In genomic region chr10:63724922-63725321, GRCh38 we compare ENCODE assay signal across 18 cellular contexts.
A peak's percentile ranks its signal among the peaks of the same experiment; 100 is the strongest.
DNase-seq lines count a peak whose midpoint lies in the region; TF ChIP-seq lines count a peak whose summit lies in the region.
"Had no signal": no experiment of that assay in that cellular context is flagged by ENCODE, and none has a peak within 500 bp of the region (broad histone marks: within the 10 kb centered on the region; RNA-seq: fewer than 3 reads in every experiment).

No MANE protein-coding gene starts in this region.

- H2BK120ac ChIP-seq in trophoblast cell (ENCODE audit: insufficient read depth, low read length, poor library complexity): no peak overlapping the region

- H3K27me3 ChIP-seq in smooth muscle cell (ENCODE audit: low read depth) (no peaks in the 10 kb centered on the region), trophoblast cell (ENCODE audit: insufficient read depth, low read length) (no peaks in the 10 kb centered on the region)
- H3K27me3 ChIP-seq: adrenal gland, esophagus muscularis mucosa had no signal

- DNase-seq in GM10248 (ENCODE audit: extremely low spot score) (no peak), OCI-LY7 (ENCODE audit: low spot score) (peak; percentile 14), fibroblast of mammary gland (ENCODE audit: low read depth) (no peak), smooth muscle cell (lab: John Stamatoyannopoulos, UW; ENCODE audit: unreplicated experiment) (no peak), COLO829 (ENCODE audit: low spot score) (no peak), trophoblast cell (no peak), NCI-H2171 treated with DMSO at 0.1 percent for 48 hours (lab: John Stamatoyannopoulos, UW) (no peak)
- DNase-seq: activated gamma-delta T cell; adrenal gland; CD4-positive, alpha-beta memory T cell; central memory CD4-positive, alpha-beta T cell; DMS79; KG1; NCI-H1092; NCI-H510A; substantia nigra had no signal

- TF ChIP-seq CTCF in 22Rv1 (IDR thresholded peaks at IDR 0.05): 0 out of 2 replicates have a peak, but pooled peaks have one; percentile 1
- TF ChIP-seq CTCF in GM10248 (IDR thresholded peaks at IDR 0.05; ENCODE audit: control extremely low read depth, extremely low read depth, low read depth, missing control alignments): peak; percentile 10
- TF ChIP-seq CTCF in OCI-LY7 (conservative IDR thresholded peaks at IDR 0.05; ENCODE audit: low read length): peak; percentile 58
- peak; percentile 24 for TF ChIP-seq CTCF in fibroblast of mammary gland (conservative IDR thresholded peaks at IDR 0.05; ENCODE audit: control insufficient read depth, insufficient read depth, low read depth, low read length)
- no peak for TF ChIP-seq CTCF in smooth muscle cell (IDR thresholded peaks at IDR 0.05; ENCODE audit: borderline replicate concordance, insufficient read depth, poor library complexity, severe bottlenecking)

- BruUV-seq in OCI-LY7 (replicated peaks; lab: Mats Ljungman, UMichigan): no TSS peak

- H2AFZ ChIP-seq in OCI-LY7 (ENCODE audit: low read length): no peak overlapping the region
- H2AFZ ChIP-seq in smooth muscle cell (ENCODE audit: low read depth): no peak overlapping the region
- H2AFZ ChIP-seq in trophoblast cell (ENCODE audit: insufficient read depth, low read length, poor library complexity): no peak overlapping the region

- 93% methylated on average over 2 of the region's 2 CpGs for WGBS in smooth muscle cell (ENCODE audit: low lambda C conversion rate)
- WGBS in trophoblast cell (ENCODE audit: extremely low coverage, insufficient coverage, insufficient read length): no CpG with 5 or more reads among the region's 2 CpGs

- POLR2A ChIA-PET in GM10248 (lab: Yijun Ruan, JAX): no interaction called here
- POLR2A ChIA-PET in OCI-LY7 (lab: Charles Lee): interaction anchor here (0.5 kb wide), 1 partner anchor 50 kb away, joined by 3 read pairs; no protein-coding TSS in a partner anchor

- intact Hi-C loops in OCI-LY7 (cut with micrococcal nuclease; ENCODE audit: unreplicated experiment): loop anchor here (10.0 kb wide), 1 partner anchor 260 kb away; the partner anchor contains the start of gene JMJD1C

- no peak overlapping the region for H3K14ac ChIP-seq in trophoblast cell (ENCODE audit: low read length)

- H3K18ac ChIP-seq in trophoblast cell (ENCODE audit: low read length): no peak overlapping the region

- H3K9ac ChIP-seq in smooth muscle cell (ENCODE audit: low read depth): no peak overlapping the region
- H3K9ac ChIP-seq in trophoblast cell (ENCODE audit: low read length): no peak overlapping the region

- no peak overlapping the region for H3K23ac ChIP-seq in trophoblast cell (ENCODE audit: low read length)

- H2AK5ac ChIP-seq in trophoblast cell (ENCODE audit: low read length): no peak overlapping the region

- no peaks in the 10 kb centered on the region for H3K79me2 ChIP-seq in OCI-LY7 (ENCODE audit: insufficient read depth, low read depth, low read length)
- no peaks in the 10 kb centered on the region for H3K79me2 ChIP-seq in smooth muscle cell (ENCODE audit: low read depth)
- H3K79me2 ChIP-seq in trophoblast cell (ENCODE audit: control insufficient read depth, insufficient read depth, low read length, poor library complexity): no peaks in the 10 kb centered on the region

- no peak overlapping the region for H3K4me2 ChIP-seq in OCI-LY7 (ENCODE audit: low read length)
- H3K4me2 ChIP-seq in smooth muscle cell: no peak overlapping the region
- no peak overlapping the region for H3K4me2 ChIP-seq in trophoblast cell (ENCODE audit: low read length)

- H3K9me3 ChIP-seq in OCI-LY7 (ENCODE audit: low read length) (no peaks in the 10 kb centered on the region), smooth muscle cell (replicated peaks; ENCODE audit: low read depth) (no peaks in the 10 kb centered on the region), trophoblast cell (ENCODE audit: insufficient read depth, low read depth, low read length) (no peaks in the 10 kb centered on the region)
- H3K9me3 ChIP-seq: adrenal gland, esophagus muscularis mucosa had no signal

- H3K4me3 ChIP-seq in OCI-LY7 (ENCODE audit: low read depth, low read length, poor library complexity, severe bottlenecking): no peak overlapping the region
- H3K4me3 ChIP-seq in fibroblast of mammary gland (ENCODE audit: control insufficient read depth, low read depth, low read length): no peak overlapping the region
- no peak overlapping the region for H3K4me3 ChIP-seq in smooth muscle cell
- H3K4me3 ChIP-seq in trophoblast cell (ENCODE audit: low read depth, low read length): no peak overlapping the region
- H3K4me3 ChIP-seq: adrenal gland, esophagus muscularis mucosa had no signal

- no peak overlapping the region for H4K12ac ChIP-seq in trophoblast cell (ENCODE audit: low read depth, low read length)

- H3F3A ChIP-seq in smooth muscle cell (ENCODE audit: low read depth): no peaks in the 10 kb centered on the region

- H3K4me1 ChIP-seq in OCI-LY7 (ENCODE audit: insufficient read depth, low read length, poor library complexity, severe bottlenecking): no peaks in the 10 kb centered on the region
- no peaks in the 10 kb centered on the region for H3K4me1 ChIP-seq in smooth muscle cell (ENCODE audit: low read depth)
- H3K4me1 ChIP-seq in trophoblast cell (ENCODE audit: control insufficient read depth in 1 of 2, insufficient read depth in 2 of 2, low read length in 2 of 2): no peaks in the 10 kb centered on the region
- H3K4me1 ChIP-seq: adrenal gland had no signal

- no peaks in the 10 kb centered on the region for H4K20me1 ChIP-seq in OCI-LY7 (ENCODE audit: insufficient read depth, low read length)
- no peaks in the 10 kb centered on the region for H4K20me1 ChIP-seq in smooth muscle cell (ENCODE audit: low read depth)

- no peaks in the 10 kb centered on the region for H3K9me2 ChIP-seq in OCI-LY7 (ENCODE audit: insufficient read depth, low read length)

- H4K8ac ChIP-seq in trophoblast cell (ENCODE audit: low read depth, low read length): no peak overlapping the region

- H2BK5ac ChIP-seq in trophoblast cell (ENCODE audit: low read depth, low read length, poor library complexity): no peak overlapping the region

- H3K36me3 ChIP-seq in OCI-LY7 (ENCODE audit: insufficient read depth, low read length): no peaks in the 10 kb centered on the region
- no peaks in the 10 kb centered on the region for H3K36me3 ChIP-seq in smooth muscle cell (ENCODE audit: low read depth)
- H3K36me3 ChIP-seq in trophoblast cell (ENCODE audit: control insufficient read depth in 1 of 2, insufficient read depth in 2 of 2, low read length in 2 of 2): no peaks in the 10 kb centered on the region
- H3K36me3 ChIP-seq: adrenal gland, esophagus muscularis mucosa had no signal

- no peak overlapping the region for H3K27ac ChIP-seq in 22Rv1
- H3K27ac ChIP-seq in OCI-LY7 (ENCODE audit: low read depth, low read length, poor library complexity, severe bottlenecking): no peak overlapping the region
- H3K27ac ChIP-seq in smooth muscle cell (ENCODE audit: low read depth): no peak overlapping the region
- H3K27ac ChIP-seq in trophoblast cell (ENCODE audit: low read depth, low read length): no peak overlapping the region
- H3K27ac ChIP-seq: adrenal gland, esophagus muscularis mucosa had no signal

- H3K79me1 ChIP-seq in trophoblast cell (ENCODE audit: low read length): no peaks in the 10 kb centered on the region

- no peak overlapping the region for H4K91ac ChIP-seq in trophoblast cell (ENCODE audit: low read depth, low read length)

- CTCF ChIA-PET in GM10248 (lab: Yijun Ruan, JAX): no interaction called here
- CTCF ChIA-PET in OCI-LY7 (lab: Charles Lee; ENCODE audit: unreplicated experiment): no interaction called here

- no peak overlapping the region for H3K4ac ChIP-seq in trophoblast cell (ENCODE audit: low read depth, low read length)

- no peak overlapping the region for H2BK12ac ChIP-seq in trophoblast cell (ENCODE audit: low read length)
